29 cellular contexts compared by ENCODE assay signal in the genomic region with DNA sequence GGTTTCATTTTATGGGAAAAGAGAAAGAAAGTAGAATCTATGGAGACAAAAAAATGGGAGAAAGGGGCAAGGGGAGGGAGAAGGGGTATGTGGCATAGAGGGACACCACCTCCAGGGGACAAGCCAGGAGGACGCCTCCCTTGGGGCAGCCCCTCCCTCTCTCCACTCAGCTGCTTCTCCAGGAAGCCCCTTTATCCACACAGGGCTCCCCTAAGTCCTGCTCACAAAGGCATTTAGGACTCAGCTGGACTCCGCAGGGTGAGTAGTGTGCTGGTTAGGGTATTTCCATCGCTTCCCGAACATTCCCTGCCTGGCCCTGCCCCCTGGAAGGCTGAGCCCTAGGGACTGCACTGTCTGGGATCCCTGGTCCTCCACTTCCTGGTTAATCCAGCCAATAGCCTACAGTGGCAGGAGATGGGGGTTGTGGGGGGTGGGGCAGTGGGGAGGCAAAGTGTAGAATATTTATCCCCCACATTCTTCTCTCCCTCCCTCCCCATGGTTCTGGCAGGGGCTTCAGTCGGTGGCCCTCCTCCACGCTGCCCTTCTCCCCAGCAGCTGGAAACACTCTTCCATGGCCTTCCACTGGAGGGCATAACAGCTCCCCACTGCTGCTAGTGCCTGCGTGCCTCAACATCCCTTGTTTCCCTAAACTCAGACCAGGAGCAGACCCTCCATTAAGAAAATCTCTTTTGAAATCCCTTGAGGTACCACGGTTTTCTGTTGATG.
DNase-seq lines count a peak whose midpoint lies in the region; ATAC-seq and TF ChIP-seq lines count a peak whose summit lies in the region.
"Had no signal": no experiment of that assay in that cellular context is flagged by ENCODE, and none has a peak within 500 bp of the region (broad histone marks: within the 10 kb centered on the region; RNA-seq: fewer than 3 reads in every experiment).

No MANE protein-coding gene starts in this region.

- intact Hi-C loops in HCT116 (cut with micrococcal nuclease): no loop called here

- 74 to 82% methylated on average over 2 to 8 of the region's 8 CpGs for WGBS in endodermal cell (ENCODE audit: insufficient coverage in 1 of 2, insufficient read length in 1 of 2), 2 experiments

- H3K4me2 ChIP-seq in HCT116 (ENCODE audit: low read length) (no peak overlapping the region), osteoblast (ENCODE audit: insufficient read depth, low read length) (no peak overlapping the region)

- no peak overlapping the region for H3K27ac ChIP-seq in HCT116 (ENCODE audit: low read depth, low read length)
- no peak overlapping the region for H3K27ac ChIP-seq in endodermal cell (ENCODE audit: low read depth, low read length)
- H3K27ac ChIP-seq in osteoblast (ENCODE audit: low read depth, low read length): no peak overlapping the region
- H3K27ac ChIP-seq: adrenal gland, lower lobe of right lung, SJSA1, upper lobe of right lung had no signal

- H3K4me1 ChIP-seq in HCT116 (ENCODE audit: control insufficient read depth in 1 of 2, insufficient read depth in 2 of 2, low read length in 2 of 2) (peaks cover 4 to 15% of the 10 kb centered on the region in 2 experiments; a peak in 3 of 4 replicates), endodermal cell (ENCODE audit: control insufficient read depth, insufficient read depth, low read length) (no peaks in the 10 kb centered on the region), osteoblast (ENCODE audit: insufficient read depth, low read length) (peaks cover 3% of the 10 kb centered on the region)
- H3K4me1 ChIP-seq: SJSA1 had no signal

- no TSS peak for BruUV-seq in HCT116 (replicated peaks; lab: Mats Ljungman, UMichigan)

- peaks cover 2% of the 10 kb centered on the region for H3K27me3 Mint-ChIP-seq in endodermal cell (ENCODE audit: insufficient read depth)

- H3K36me3 ChIP-seq in HCT116 (ENCODE audit: control insufficient read depth in 1 of 2, insufficient read depth in 2 of 2, low read length in 2 of 2) (no peaks in the 10 kb centered on the region), endodermal cell (ENCODE audit: control insufficient read depth, insufficient read depth, low read length) (no peaks in the 10 kb centered on the region), osteoblast (ENCODE audit: insufficient read depth, low read length) (no peaks in the 10 kb centered on the region)
- H3K36me3 ChIP-seq: adrenal gland, lower lobe of right lung, Peyer's patch, SJSA1, upper lobe of right lung had no signal

- TF ChIP-seq CTCF in AG04449 (IDR thresholded peaks at IDR 0.05; ENCODE audit: insufficient read depth, low read length, missing control alignments) (peak; percentile 15), HCT116 (IDR thresholded peaks at IDR 0.05 in 2 of 3, conservative IDR thresholded peaks at IDR 0.05 in 1 of 3; ENCODE audit: borderline replicate concordance in 1 of 3, insufficient read depth in 1 of 3, low read depth in 2 of 3, low read length in 2 of 3) (peak in 2 of 3 experiments; percentile 28 to 37; a peak in 4 of 6 replicates), endodermal cell (conservative IDR thresholded peaks at IDR 0.05) (peak; percentile 50), osteoblast (IDR thresholded peaks at IDR 0.05; ENCODE audit: extremely low read depth, low read depth, low read length) (peak; percentile 10)

- H3K4me3 ChIP-seq in AG04449 (ENCODE audit: low read depth, low read length) (no peak overlapping the region), HCT116 (replicated peaks in 1 of 2; ENCODE audit: low read depth in 1 of 2, low read length in 2 of 2) (no peak overlapping the region), endodermal cell (ENCODE audit: low read length) (no peak overlapping the region), osteoblast (ENCODE audit: insufficient read depth, low read length) (no peak overlapping the region)
- H3K4me3 ChIP-seq: adrenal gland, lower lobe of right lung, Peyer's patch, SJSA1, upper lobe of right lung had no signal

- RAD21 ChIA-PET in HCT116 (lab: Charles Lee; ENCODE audit: low non-redundant PET in 1 of 2, low total read pairs in 2 of 2, uncharacterized antibody in 2 of 2, unreplicated experiment in 2 of 2): no interaction called here

- H3K27me3 ChIP-seq in HCT116 (ENCODE audit: insufficient read depth, low read length): no peaks in the 10 kb centered on the region
- no peaks in the 10 kb centered on the region for H3K27me3 ChIP-seq in endodermal cell (ENCODE audit: control insufficient read depth, insufficient read depth, low read length, poor library complexity, severe bottlenecking)
- H3K27me3 ChIP-seq in osteoblast (ENCODE audit: insufficient read depth, low read length): no peaks in the 10 kb centered on the region
- H3K27me3 ChIP-seq: adrenal gland, Peyer's patch, SJSA1, upper lobe of right lung had no signal

- peaks cover 6% of the 10 kb centered on the region for H3K9me3 Mint-ChIP-seq in endodermal cell
- H3K9me3 Mint-ChIP-seq: activated T-cell treated with anti-CD3 and anti-CD28 coated beads, Interleukin-2, amount 50 U/mL, for 72 hours; neural crest cell had no signal

- H3K9me3 ChIP-seq in HCT116 (ENCODE audit: control insufficient read depth in 1 of 2, insufficient read depth in 1 of 2, low read depth in 1 of 2, low read length in 2 of 2): peaks cover 0 to 8% of the 10 kb centered on the region in 2 experiments; a peak in 1 of 4 replicates
- H3K9me3 ChIP-seq in endodermal cell (ENCODE audit: control insufficient read depth, low read length): peaks cover 3% of the 10 kb centered on the region
- no peaks in the 10 kb centered on the region for H3K9me3 ChIP-seq in osteoblast (ENCODE audit: low read depth, low read length)
- H3K9me3 ChIP-seq: adrenal gland, lower lobe of right lung, Peyer's patch, upper lobe of right lung had no signal

- H3K9me2 ChIP-seq in HCT116 (ENCODE audit: insufficient read depth): no peaks in the 10 kb centered on the region

- peak; percentile 44 for ATAC-seq in HCT116
- ATAC-seq: activated T-cell treated with anti-CD3 and anti-CD28 coated beads, Interleukin-2, amount 50 U/mL, for 72 hours; lower lobe of right lung; upper lobe of right lung had no signal

- no peak overlapping the region for H3K9ac ChIP-seq in HCT116 (ENCODE audit: low read length)
- no peak overlapping the region for H3K9ac ChIP-seq in endodermal cell (ENCODE audit: extremely low read depth, low read length, poor library complexity, severe bottlenecking)

- peaks cover 5% of the 10 kb centered on the region for H3K4me1 Mint-ChIP-seq in endodermal cell

- POLR2A ChIA-PET in AG04449 (lab: Yijun Ruan, JAX): interaction anchor here (1.0 kb wide), 1 partner anchor 201 kb away, joined by 3 read pairs; a partner anchor contains a TSS
- POLR2A ChIA-PET in HCT116 (lab: Charles Lee): no interaction called here

- TF ChIP-seq POLR2A in HCT116 (IDR thresholded peaks at IDR 0.05; ENCODE audit: borderline replicate concordance, extremely low read depth, insufficient read depth, insufficient read length): no peak

- DNase-seq in AG04449 (ENCODE audit: low read depth, low spot score): no peak
- no peak for DNase-seq in HCT116 (ENCODE audit: low read depth, low spot score)
- DNase-seq in endodermal cell: no peak
- no peak for DNase-seq in osteoblast (ENCODE audit: insufficient read length, low spot score, missing footprints)
- DNase-seq in amniotic stem cell (lab: John Stamatoyannopoulos, UW): no peak
- no peak for DNase-seq in NCI-H1930 (lab: John Stamatoyannopoulos, UW)
- DNase-seq in GM19238 (ENCODE audit: insufficient read length, low spot score): no peak
- no peak for DNase-seq in stimulated activated CD4-positive, alpha-beta T cell treated with anti-CD3 and anti-CD28 coated beads, Interleukin-4, amount 100 ng/mL, for 1 hour
- DNase-seq: ACHN; activated CD4-positive, alpha-beta T cell treated with anti-CD3 and anti-CD28 coated beads for 4 hours; activated naive CD4-positive, alpha-beta T cell treated with Interleukin-2 at 50 U/mL for 16 hours; activated T-cell treated with anti-CD3 and anti-CD28 coated beads, Interleukin-2, amount 50 U/mL, for 72 hours; adrenal gland; CD4-positive, alpha-beta memory T cell; DMS 273 treated with DMSO at 0.1 percent for 48 hours; KG1; kidney; lower lobe of right lung; NCI-H1436; NCI-H510A treated with DMSO at 0.1 percent for 48 hours; NK-92 treated with Interleukin-12 subunit alpha and Interleukin-12 subunit beta, amount 100 ng/mL, for 24 hours; stimulated activated CD8-positive, alpha-beta memory T cell treated with anti-CD3 and anti-CD28 coated beads, Interleukin-4, amount 100 ng/mL, for 48 hours; T-helper 1 cell; upper lobe of right lung had no signal

- H3K79me2 ChIP-seq in HCT116 (ENCODE audit: insufficient read depth, low read length) (no peaks in the 10 kb centered on the region), osteoblast (ENCODE audit: insufficient read depth, low read length) (no peaks in the 10 kb centered on the region)

- H4K20me1 ChIP-seq in HCT116 (ENCODE audit: insufficient read depth) (no peaks in the 10 kb centered on the region), osteoblast (ENCODE audit: insufficient read depth, low read length) (no peaks in the 10 kb centered on the region)

- no peak overlapping the region for H2AFZ ChIP-seq in HCT116 (ENCODE audit: low read depth, low read length, poor library complexity, severe bottlenecking)
- H2AFZ ChIP-seq in osteoblast (ENCODE audit: low read length): no peak overlapping the region

- no peak overlapping the region for H3K4me3 Mint-ChIP-seq in endodermal cell
- H3K4me3 Mint-ChIP-seq: activated T-cell treated with anti-CD3 and anti-CD28 coated beads, Interleukin-2, amount 50 U/mL, for 72 hours; CD4-positive, alpha-beta memory T cell; dendritic cell treated with granulocyte-macrophage colony-stimulating factor and Interleukin-4, amounts not matched to agents 40 ng/mL and 50 ng/mL, for 4 days had no signal

- CTCF ChIA-PET in AG04449 (lab: Yijun Ruan, JAX) (interaction anchor here (0.9 to 1.8 kb wide), 3 partner anchors 12 to 47 kb away, joined by 3 to 4 read pairs (median 3); no protein-coding TSS in a partner anchor), HCT116 (lab: Charles Lee) (no interaction called here)

- no peak; the same call in 1 of the 2 replicates for TF ChIP-seq RAD21 in HCT116 (IDR thresholded peaks at IDR 0.05; ENCODE audit: low read depth)

- H3K27ac Mint-ChIP-seq in endodermal cell: no peak overlapping the region
- H3K27ac Mint-ChIP-seq: activated T-cell treated with anti-CD3 and anti-CD28 coated beads, Interleukin-2, amount 50 U/mL, for 72 hours; CD4-positive, alpha-beta memory T cell; progenitor cell of endocrine pancreas had no signal

- no peaks in the 10 kb centered on the region for H3K36me3 Mint-ChIP-seq in endodermal cell (ENCODE audit: low read depth)
- H3K36me3 Mint-ChIP-seq: CD4-positive, alpha-beta memory T cell had no signal

TF ChIP-seq in HCT116, 20 proteins besides CTCF, POLR2A, EP300 and RAD21 (continues in another document):
- no peak for TF ChIP-seq CBX3 (IDR thresholded peaks at IDR 0.05; ENCODE audit: low read depth)
- TF ChIP-seq SIN3A (IDR thresholded peaks at IDR 0.05; ENCODE audit: low read depth): no peak
- TF ChIP-seq SP1 (IDR thresholded peaks at IDR 0.05; ENCODE audit: low read depth): no peak
- no peak for TF ChIP-seq EZH2 (IDR thresholded peaks at IDR 0.05)
- TF ChIP-seq EGR1 (IDR thresholded peaks at IDR 0.05; ENCODE audit: low read depth): no peak
